In the genomic region with DNA sequence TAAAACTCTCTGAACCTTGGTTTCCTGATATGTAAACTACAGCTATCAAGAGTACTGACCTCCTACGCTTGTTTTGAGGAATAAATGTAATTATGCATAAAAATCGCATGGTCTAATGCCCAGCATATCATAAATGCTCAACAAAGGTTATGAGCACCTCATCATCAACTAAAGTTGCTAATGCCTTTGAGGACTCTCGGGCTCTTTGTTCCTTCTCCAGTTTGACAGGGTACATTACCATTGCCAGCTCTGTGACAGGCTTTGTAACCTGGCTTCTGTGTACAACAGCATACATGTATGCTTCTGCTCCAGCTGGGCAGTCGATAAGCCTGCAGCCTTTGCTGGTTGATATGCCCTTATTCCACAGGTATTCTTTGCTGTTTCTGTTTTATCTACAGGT, we compare ENCODE assay signal across 17 cellular contexts.
A peak's percentile ranks its signal among the peaks of the same experiment; 100 is the strongest.
DNase-seq lines count a peak whose midpoint lies in the region; ATAC-seq and TF ChIP-seq lines count a peak whose summit lies in the region.
"Had no signal": no experiment of that assay in that cellular context is flagged by ENCODE, and none has a peak within 500 bp of the region (broad histone marks: within the 10 kb centered on the region; RNA-seq: fewer than 3 reads in every experiment).

No MANE protein-coding gene starts in this region.

- peaks cover 89% of the 10 kb centered on the region for H3K4me1 ChIP-seq in Caco-2

- peaks cover 31% of the 10 kb centered on the region for H3K36me3 Mint-ChIP-seq in Caco-2 (ENCODE audit: insufficient read depth, unreplicated experiment)
- peaks cover 21% of the 10 kb centered on the region for H3K36me3 Mint-ChIP-seq in HFFc6 (ENCODE audit: low read depth)
- no peaks in the 10 kb centered on the region for H3K36me3 Mint-ChIP-seq in WTC11
- no peaks in the 10 kb centered on the region for H3K36me3 Mint-ChIP-seq in osteocyte (ENCODE audit: unreplicated experiment)
- H3K36me3 Mint-ChIP-seq in type B pancreatic cell = peaks cover 5% of the 10 kb centered on the region

- DNase-seq in Caco-2 = no peak
- DNase-seq in HFFc6 = no peak
- no peak for DNase-seq in WTC11 (ENCODE audit: low spot score)
- DNase-seq in osteocyte (ENCODE audit: extremely low spot score, unreplicated experiment) = no peak
- DNase-seq in type B pancreatic cell (ENCODE audit: extremely low spot score, unreplicated experiment) = no peak
- no peak for DNase-seq in NCI-H524 treated with DMSO at 0.1 percent for 48 hours (lab: John Stamatoyannopoulos, UW)
- DNase-seq: Calu3, DND-41, GF-D8, H7, NCI-H1048, NCI-H146, NCI-H2081 treated with DMSO at 0.1 percent for 48 hours, NCI-H524, PC-3 had no signal

- H3K36me3 ChIP-seq in Caco-2 (ENCODE audit: control insufficient read depth, insufficient read depth, low read length) = no peaks in the 10 kb centered on the region; the same call in 1 of the 2 replicates

- POLR2A ChIA-PET in Caco-2 (lab: Charles Lee) = interaction anchor here (1.5 to 2.2 kb wide), 2 partner anchors 13 to 23 kb away, joined by 5 to 39 read pairs; no protein-coding TSS in a partner anchor
- POLR2A ChIA-PET in WTC11 (lab: Charles Lee) = no interaction called here

- H3K27ac Mint-ChIP-seq in Caco-2 (ENCODE audit: unreplicated experiment) (peak overlapping the region; percentile 91), HFFc6 (peak overlapping the region; percentile 29), WTC11 (peak overlapping the region; percentile 82; the same call in 1 of the 2 replicates), osteocyte (ENCODE audit: unreplicated experiment) (peak overlapping the region; percentile 39), type B pancreatic cell (no peak overlapping the region)

- no peak for TF ChIP-seq CTCF in Caco-2 (IDR thresholded peaks at IDR 0.05; ENCODE audit: insufficient read depth in 1 of 2, low read depth in 1 of 2, low read length in 1 of 2, severe bottlenecking in 1 of 2, unreplicated experiment in 1 of 2)
- no peak for TF ChIP-seq CTCF in HFFc6 (IDR thresholded peaks at IDR 0.05)
- TF ChIP-seq CTCF in WTC11 (IDR thresholded peaks at IDR 0.05) = no peak
- no peak for TF ChIP-seq CTCF in osteocyte (IDR thresholded peaks at IDR 0.05)
- TF ChIP-seq CTCF in type B pancreatic cell (conservative IDR thresholded peaks at IDR 0.05) = no peak

- H3K4me3 ChIP-seq in Caco-2 (ENCODE audit: low read depth, low read length) = no peak overlapping the region
- H3K4me3 ChIP-seq: A549 had no signal

- intact Hi-C loops in Caco-2 (cut with micrococcal nuclease; ENCODE audit: unreplicated experiment) = loop anchor here (1.0 kb wide), 3 partner anchors 8 to 19 kb away; no protein-coding TSS in a partner anchor

- no peaks in the 10 kb centered on the region for H3K9me3 ChIP-seq in Caco-2
- H3K9me3 ChIP-seq: A549 had no signal

- ATAC-seq in WTC11 (no peak), HG03520 (IDR thresholded peaks at IDR 0.05; ENCODE audit: unreplicated experiment) (no peak)
- ATAC-seq: A549, PC-3 had no signal

- CTCF ChIA-PET in Caco-2 (lab: Charles Lee) (interaction anchor here (1.9 kb wide), 1 partner anchor 9 kb away, joined by 5 read pairs; no protein-coding TSS in a partner anchor), WTC11 (lab: Charles Lee) (interaction anchor here (1.1 kb wide), 1 partner anchor 209 kb away, joined by 3 read pairs; no protein-coding TSS in a partner anchor)

- no peaks in the 10 kb centered on the region for H3K27me3 ChIP-seq in Caco-2 (replicated peaks; ENCODE audit: control insufficient read depth, insufficient read depth, low read length)

- H3K27me3 Mint-ChIP-seq in Caco-2 (ENCODE audit: insufficient read depth, unreplicated experiment) = no peaks in the 10 kb centered on the region
- peaks cover 8% of the 10 kb centered on the region; the same call in 1 of the 2 replicates for H3K27me3 Mint-ChIP-seq in HFFc6 (ENCODE audit: insufficient read depth)
- H3K27me3 Mint-ChIP-seq in WTC11 (ENCODE audit: low read depth) = no peaks in the 10 kb centered on the region
- no peaks in the 10 kb centered on the region for H3K27me3 Mint-ChIP-seq in osteocyte (ENCODE audit: unreplicated experiment)
- H3K27me3 Mint-ChIP-seq in type B pancreatic cell = no peaks in the 10 kb centered on the region

- H3K4me1 Mint-ChIP-seq in Caco-2 (ENCODE audit: low read depth, unreplicated experiment) (peaks cover 61% of the 10 kb centered on the region), HFFc6 (ENCODE audit: low read depth) (peaks cover 64% of the 10 kb centered on the region), WTC11 (peaks cover 83% of the 10 kb centered on the region), osteocyte (ENCODE audit: unreplicated experiment) (peaks cover 53% of the 10 kb centered on the region), type B pancreatic cell (ENCODE audit: unreplicated experiment) (peaks cover 48% of the 10 kb centered on the region)

- no peak overlapping the region for H3K4me3 Mint-ChIP-seq in Caco-2 (ENCODE audit: unreplicated experiment)
- H3K4me3 Mint-ChIP-seq in HFFc6 = no peak overlapping the region
- H3K4me3 Mint-ChIP-seq in WTC11 = no peak overlapping the region
- H3K4me3 Mint-ChIP-seq in osteocyte (ENCODE audit: unreplicated experiment) = no peak overlapping the region
- H3K4me3 Mint-ChIP-seq in type B pancreatic cell = no peak overlapping the region

- H3K9me3 Mint-ChIP-seq in Caco-2 (ENCODE audit: unreplicated experiment) (no peaks in the 10 kb centered on the region), HFFc6 (no peaks in the 10 kb centered on the region), WTC11 (no peaks in the 10 kb centered on the region), osteocyte (ENCODE audit: unreplicated experiment) (no peaks in the 10 kb centered on the region), type B pancreatic cell (no peaks in the 10 kb centered on the region)

- no TSS peak for BruUV-seq in Caco-2 (replicated peaks; lab: Mats Ljungman, UMichigan)

TF ChIP-seq in WTC11, 78 proteins besides CTCF, POLR2A, EP300 and RAD21 (continues in another document):
- TF ChIP-seq NFE2L1 (CRISPR knock-in tag; IDR thresholded peaks at IDR 0.05) = no peak
- no peak for TF ChIP-seq ESRRA (CRISPR knock-in tag; IDR thresholded peaks at IDR 0.05; ENCODE audit: borderline replicate concordance)
- TF ChIP-seq, protein P1, sequence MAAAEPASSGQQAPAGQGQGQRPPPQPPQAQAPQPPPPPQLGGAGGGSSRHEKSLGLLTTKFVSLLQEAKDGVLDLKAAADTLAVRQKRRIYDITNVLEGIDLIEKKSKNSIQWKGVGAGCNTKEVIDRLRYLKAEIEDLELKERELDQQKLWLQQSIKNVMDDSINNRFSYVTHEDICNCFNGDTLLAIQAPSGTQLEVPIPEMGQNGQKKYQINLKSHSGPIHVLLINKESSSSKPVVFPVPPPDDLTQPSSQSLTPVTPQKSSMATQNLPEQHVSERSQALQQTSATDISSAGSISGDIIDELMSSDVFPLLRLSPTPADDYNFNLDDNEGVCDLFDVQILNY (CRISPR knock-in tag; IDR thresholded peaks at IDR 0.05) = no peak
- TF ChIP-seq, protein P2, sequence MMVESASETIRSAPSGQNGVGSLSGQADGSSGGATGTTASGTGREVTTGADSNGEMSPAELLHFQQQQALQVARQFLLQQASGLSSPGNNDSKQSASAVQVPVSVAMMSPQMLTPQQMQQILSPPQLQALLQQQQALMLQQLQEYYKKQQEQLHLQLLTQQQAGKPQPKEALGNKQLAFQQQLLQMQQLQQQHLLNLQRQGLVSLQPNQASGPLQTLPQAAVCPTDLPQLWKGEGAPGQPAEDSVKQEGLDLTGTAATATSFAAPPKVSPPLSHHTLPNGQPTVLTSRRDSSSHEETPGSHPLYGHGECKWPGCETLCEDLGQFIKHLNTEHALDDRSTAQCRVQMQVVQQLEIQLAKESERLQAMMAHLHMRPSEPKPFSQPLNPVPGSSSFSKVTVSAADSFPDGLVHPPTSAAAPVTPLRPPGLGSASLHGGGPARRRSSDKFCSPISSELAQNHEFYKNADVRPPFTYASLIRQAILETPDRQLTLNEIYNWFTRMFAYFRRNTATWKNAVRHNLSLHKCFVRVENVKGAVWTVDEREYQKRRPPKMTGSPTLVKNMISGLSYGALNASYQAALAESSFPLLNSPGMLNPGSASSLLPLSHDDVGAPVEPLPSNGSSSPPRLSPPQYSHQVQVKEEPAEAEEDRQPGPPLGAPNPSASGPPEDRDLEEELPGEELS (CRISPR knock-in tag; IDR thresholded peaks at IDR 0.05) = no peak
- no peak for TF ChIP-seq CBFB (CRISPR knock-in tag; IDR thresholded peaks at IDR 0.05; ENCODE audit: low read depth)
- no peak for TF ChIP-seq TP53 (CRISPR knock-in tag; IDR thresholded peaks at IDR 0.05)
- no peak for TF ChIP-seq NR2C2 (CRISPR knock-in tag; IDR thresholded peaks at IDR 0.05)
- no peak for TF ChIP-seq PRRX2 (CRISPR knock-in tag; IDR thresholded peaks at IDR 0.05)
- TF ChIP-seq, protein P3, sequence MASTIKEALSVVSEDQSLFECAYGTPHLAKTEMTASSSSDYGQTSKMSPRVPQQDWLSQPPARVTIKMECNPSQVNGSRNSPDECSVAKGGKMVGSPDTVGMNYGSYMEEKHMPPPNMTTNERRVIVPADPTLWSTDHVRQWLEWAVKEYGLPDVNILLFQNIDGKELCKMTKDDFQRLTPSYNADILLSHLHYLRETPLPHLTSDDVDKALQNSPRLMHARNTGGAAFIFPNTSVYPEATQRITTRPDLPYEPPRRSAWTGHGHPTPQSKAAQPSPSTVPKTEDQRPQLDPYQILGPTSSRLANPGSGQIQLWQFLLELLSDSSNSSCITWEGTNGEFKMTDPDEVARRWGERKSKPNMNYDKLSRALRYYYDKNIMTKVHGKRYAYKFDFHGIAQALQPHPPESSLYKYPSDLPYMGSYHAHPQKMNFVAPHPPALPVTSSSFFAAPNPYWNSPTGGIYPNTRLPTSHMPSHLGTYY (CRISPR knock-in tag; IDR thresholded peaks at IDR 0.05) = no peak
- TF ChIP-seq GTF2I (CRISPR knock-in tag; conservative IDR thresholded peaks at IDR 0.05) = no peak
- TF ChIP-seq, protein P4, sequence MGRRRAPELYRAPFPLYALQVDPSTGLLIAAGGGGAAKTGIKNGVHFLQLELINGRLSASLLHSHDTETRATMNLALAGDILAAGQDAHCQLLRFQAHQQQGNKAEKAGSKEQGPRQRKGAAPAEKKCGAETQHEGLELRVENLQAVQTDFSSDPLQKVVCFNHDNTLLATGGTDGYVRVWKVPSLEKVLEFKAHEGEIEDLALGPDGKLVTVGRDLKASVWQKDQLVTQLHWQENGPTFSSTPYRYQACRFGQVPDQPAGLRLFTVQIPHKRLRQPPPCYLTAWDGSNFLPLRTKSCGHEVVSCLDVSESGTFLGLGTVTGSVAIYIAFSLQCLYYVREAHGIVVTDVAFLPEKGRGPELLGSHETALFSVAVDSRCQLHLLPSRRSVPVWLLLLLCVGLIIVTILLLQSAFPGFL (CRISPR knock-in tag; IDR thresholded peaks at IDR 0.05; ENCODE audit: borderline replicate concordance) = no peak
